8 cellular contexts compared by ENCODE assay signal in genomic region chr19:33176670-33177416, GRCh38. TPM values are rescaled to one million over a fixed set of nuclear protein-coding genes. Genes with fewer than 3 reads are reported as not detected.
DNase-seq lines count a peak whose midpoint lies in the region; ATAC-seq and TF ChIP-seq lines count a peak whose summit lies in the region.

No MANE protein-coding gene starts in this region.

- peaks cover 34% of the 10 kb centered on the region for H3K36me3 Mint-ChIP-seq in CD4-positive, alpha-beta T cell (ENCODE audit: low read depth)
- H3K36me3 Mint-ChIP-seq in activated CD4-positive, alpha-beta memory T cell treated with anti-CD3 and anti-CD28 coated beads, Interleukin-2, amount 10 ng/mL, durations not matched to agents 7 days and 5 days (ENCODE audit: low read depth): peaks cover 8% of the 10 kb centered on the region

- CTCF ChIA-PET in CD4-positive, alpha-beta T cell (lab: Charles Lee): interaction anchor here (0.8 to 2.6 kb wide), 13 partner anchors 10 to 1562 kb away, joined by 3 to 21 read pairs (median 5); partner anchors contain the start of genes CEBPA, CEBPG and WDR88
- CTCF ChIA-PET in activated CD4-positive, alpha-beta memory T cell treated with anti-CD3 and anti-CD28 coated beads, Interleukin-2, amount 10 ng/mL, durations not matched to agents 7 days and 5 days (lab: Charles Lee): interaction anchor here (0.5 to 4.2 kb wide), 27 partner anchors 9 to 1978 kb away, joined by 3 to 72 read pairs (median 4); partner anchors contain the start of genes CEBPG, CEP89, FAAP24 and FXYD5

- POLR2A ChIA-PET in CD4-positive, alpha-beta T cell (lab: Charles Lee): interaction anchor here (0.6 to 2.9 kb wide), 22 partner anchors 9 to 771 kb away, joined by 3 to 116 read pairs (median 5); partner anchors contain the start of genes ANKRD27, CEBPG, CEP89 and DPY19L3
- POLR2A ChIA-PET in activated CD4-positive, alpha-beta memory T cell treated with anti-CD3 and anti-CD28 coated beads, Interleukin-2, amount 10 ng/mL, durations not matched to agents 7 days and 5 days (lab: Charles Lee): interaction anchor here (1.0 to 6.3 kb wide), 19 partner anchors 11 to 1251 kb away, joined by 3 to 119 read pairs (median 7); partner anchors contain the start of genes CEBPG, CEP89, DPY19L3 and FAAP24

- H3K4me1 Mint-ChIP-seq in CD4-positive, alpha-beta T cell (ENCODE audit: low read depth): peaks cover 52% of the 10 kb centered on the region
- H3K4me1 Mint-ChIP-seq in activated CD4-positive, alpha-beta memory T cell treated with anti-CD3 and anti-CD28 coated beads, Interleukin-2, amount 10 ng/mL, durations not matched to agents 7 days and 5 days: peaks cover 31% of the 10 kb centered on the region

- intact Hi-C loops in CD4-positive, alpha-beta T cell (cut with DNase I, micrococcal nuclease): loop anchor here (1.0 to 5.0 kb wide), 11 partner anchors 17 to 770 kb away; partner anchors contain the start of genes CEBPG (in 1 of the 2), CEP89 (in 1 of the 2), DPY19L3 (in 1 of the 2) and FAAP24 (in 1 of the 2)
- intact Hi-C loops in lower lobe of right lung (cut with DNase I): no loop called here

- peak overlapping the region; percentile 100 for H3K27ac Mint-ChIP-seq in CD4-positive, alpha-beta T cell
- peak overlapping the region; percentile 94 for H3K27ac Mint-ChIP-seq in activated CD4-positive, alpha-beta memory T cell treated with anti-CD3 and anti-CD28 coated beads, Interleukin-2, amount 10 ng/mL, durations not matched to agents 7 days and 5 days

- no peaks in the 10 kb centered on the region for H3K27me3 ChIP-seq in CD4-positive, alpha-beta T cell (ENCODE audit: control insufficient read depth, insufficient read depth, low read length)
- H3K27me3 ChIP-seq in ectodermal cell (ENCODE audit: control insufficient read depth, insufficient read depth, low read length, poor library complexity, severe bottlenecking) (no peaks in the 10 kb centered on the region), lower lobe of right lung (ENCODE audit: low read depth) (no peaks in the 10 kb centered on the region)

- peaks cover 2% of the 10 kb centered on the region for H3K9me3 Mint-ChIP-seq in CD4-positive, alpha-beta T cell
- no peaks in the 10 kb centered on the region for H3K9me3 Mint-ChIP-seq in activated CD4-positive, alpha-beta memory T cell treated with anti-CD3 and anti-CD28 coated beads, Interleukin-2, amount 10 ng/mL, durations not matched to agents 7 days and 5 days

- peak overlapping the region; percentile 100 for H3K4me3 Mint-ChIP-seq in CD4-positive, alpha-beta T cell
- peak overlapping the region; percentile 96 for H3K4me3 Mint-ChIP-seq in activated CD4-positive, alpha-beta memory T cell treated with anti-CD3 and anti-CD28 coated beads, Interleukin-2, amount 10 ng/mL, durations not matched to agents 7 days and 5 days

- peaks cover 14% of the 10 kb centered on the region for H3K4me1 ChIP-seq in ectodermal cell (ENCODE audit: control insufficient read depth, insufficient read depth, low read length)
- H3K4me1 ChIP-seq in lower lobe of right lung: peaks cover 16% of the 10 kb centered on the region

- H3K27me3 Mint-ChIP-seq in CD4-positive, alpha-beta T cell: peaks cover 10% of the 10 kb centered on the region
- peaks cover 4% of the 10 kb centered on the region for H3K27me3 Mint-ChIP-seq in activated CD4-positive, alpha-beta memory T cell treated with anti-CD3 and anti-CD28 coated beads, Interleukin-2, amount 10 ng/mL, durations not matched to agents 7 days and 5 days

- TF ChIP-seq CTCF in CD4-positive, alpha-beta T cell (IDR thresholded peaks at IDR 0.05): no peak
- peak; percentile 38 for TF ChIP-seq CTCF in lower lobe of right lung (IDR thresholded peaks at IDR 0.05)

- H3K4me3 ChIP-seq in ectodermal cell (ENCODE audit: insufficient read depth, low read depth, low read length) (peak overlapping the region; percentile 65), lower lobe of right lung (peak overlapping the region; percentile 82)

- no peaks in the 10 kb centered on the region for H3K9me3 ChIP-seq in CD4-positive, alpha-beta T cell (ENCODE audit: control insufficient read depth, low read length)
- no peaks in the 10 kb centered on the region for H3K9me3 ChIP-seq in ectodermal cell (ENCODE audit: control insufficient read depth, low read length)
- H3K9me3 ChIP-seq in lower lobe of right lung: no peaks in the 10 kb centered on the region

- H3K36me3 ChIP-seq in ectodermal cell (ENCODE audit: control insufficient read depth, insufficient read depth, low read length) (no peaks in the 10 kb centered on the region), lower lobe of right lung (no peaks in the 10 kb centered on the region)

- 0 to 1% methylated on average over 65 of the region's 65 CpGs for WGBS in ectodermal cell, 2 experiments

- peak overlapping the region; percentile 97 for H3K27ac ChIP-seq in CD4-positive, alpha-beta T cell (ENCODE audit: low read depth, low read length)
- peak overlapping the region; percentile 75 for H3K27ac ChIP-seq in ectodermal cell (ENCODE audit: insufficient read depth, low read depth, low read length, poor library complexity, severe bottlenecking)
- peak overlapping the region; percentile 94 for H3K27ac ChIP-seq in lower lobe of right lung

- peak; percentile 86 to 100 (median 96) for DNase-seq in CD4-positive, alpha-beta T cell
- DNase-seq in NCI-H82 (lab: John Stamatoyannopoulos, UW): peak; percentile 100
- DNase-seq in activated CD4-positive, alpha-beta memory T cell treated with anti-CD3 and anti-CD28 coated beads, Interleukin-2, amount 10 ng/mL, durations not matched to agents 7 days and 5 days: peak; percentile 98
- DNase-seq in lower lobe of right lung: peak; percentile 97
- peak; percentile 91 to 98 (median 93) for DNase-seq in stimulated activated CD4-positive, alpha-beta T cell treated with anti-CD3 and anti-CD28 coated beads, TNF-alpha, amount 100 ng/mL, for 24 hours (ENCODE audit: low read depth in 3 of 3)

- ATAC-seq in CD4-positive, alpha-beta T cell (ENCODE audit: poor library complexity): peak; percentile 69
- ATAC-seq in GM19397 (IDR thresholded peaks at IDR 0.05; ENCODE audit: unreplicated experiment) (peak; percentile 81), HG03571 (IDR thresholded peaks at IDR 0.05; ENCODE audit: unreplicated experiment) (peak; percentile 78), lower lobe of right lung (peak; percentile 95 to 96)

RNA-seq across cellular contexts. Expression of gene LRP3, which starts 17.3 kb away (rescaled TPM):
- total RNA-seq in CD4-positive, alpha-beta T cell: under 1 TPM in 1 of 2 experiments, not detected in 1; 0.11 TPM
- total RNA-seq in activated CD4-positive, alpha-beta memory T cell treated with anti-CD3 and anti-CD28 coated beads, Interleukin-2, amount 10 ng/mL, durations not matched to agents 7 days and 5 days: not detected
- polyA plus RNA-seq in ectodermal cell (2013, experiment 1 of 4): 36.3 TPM
- 28.0 TPM for polyA plus RNA-seq in ectodermal cell (2013, experiment 2 of 4)
- 25.7 TPM for polyA plus RNA-seq in ectodermal cell (2013, experiment 3 of 4)
- 20.7 TPM for polyA plus RNA-seq in ectodermal cell (2013, experiment 4 of 4)
- 13.8 TPM for total RNA-seq in lower lobe of right lung

RNA-seq across cellular contexts. Expression of gene WDR88, which starts 44.9 kb away (rescaled TPM):
- not detected for total RNA-seq in CD4-positive, alpha-beta T cell
- not detected for total RNA-seq in activated CD4-positive, alpha-beta memory T cell treated with anti-CD3 and anti-CD28 coated beads, Interleukin-2, amount 10 ng/mL, durations not matched to agents 7 days and 5 days
- polyA plus RNA-seq in ectodermal cell (2013, experiment 1 of 4): not detected
- not detected for polyA plus RNA-seq in ectodermal cell (2013, experiment 2 of 4)
- not detected for polyA plus RNA-seq in ectodermal cell (2013, experiment 3 of 4)
- not detected for polyA plus RNA-seq in ectodermal cell (2013, experiment 4 of 4)
- total RNA-seq in lower lobe of right lung: not detected

RNA-seq across cellular contexts. Expression of gene SLC7A10, which starts 48.8 kb away (rescaled TPM):
- not detected for total RNA-seq in CD4-positive, alpha-beta T cell
- not detected for total RNA-seq in activated CD4-positive, alpha-beta memory T cell treated with anti-CD3 and anti-CD28 coated beads, Interleukin-2, amount 10 ng/mL, durations not matched to agents 7 days and 5 days
- polyA plus RNA-seq in ectodermal cell (2013, experiment 1 of 4): 1.2 TPM
- polyA plus RNA-seq in ectodermal cell (2013, experiment 2 of 4): 1.4 TPM
- polyA plus RNA-seq in ectodermal cell (2013, experiment 3 of 4): 1.8 TPM
- polyA plus RNA-seq in ectodermal cell (2013, experiment 4 of 4): 1.6 TPM
- 0.62 TPM for total RNA-seq in lower lobe of right lung

Comparison
In these comparisons a context has a peak if more than half of its experiments do, and no peak if none do; other contexts are left out.
1. Peak in every context shown above with its lines: DNase-seq, ATAC-seq, H3K4me3 ChIP-seq and H3K27ac ChIP-seq.
2. RNA of gene LRP3, which starts 17.3 kb away (total RNA-seq): 13.8 TPM in lower lobe of right lung (single experiment); 0.11 TPM in CD4-positive, alpha-beta T cell and not detected in activated CD4-positive, alpha-beta memory T cell treated with anti-CD3 and anti-CD28 coated beads, Interleukin-2, amount 10 ng/mL, durations not matched to agents 7 days and 5 days; every median in the first group is over 10 times any median in the second.